ENCODE assay signal across 11 cellular contexts in the genomic region with DNA sequence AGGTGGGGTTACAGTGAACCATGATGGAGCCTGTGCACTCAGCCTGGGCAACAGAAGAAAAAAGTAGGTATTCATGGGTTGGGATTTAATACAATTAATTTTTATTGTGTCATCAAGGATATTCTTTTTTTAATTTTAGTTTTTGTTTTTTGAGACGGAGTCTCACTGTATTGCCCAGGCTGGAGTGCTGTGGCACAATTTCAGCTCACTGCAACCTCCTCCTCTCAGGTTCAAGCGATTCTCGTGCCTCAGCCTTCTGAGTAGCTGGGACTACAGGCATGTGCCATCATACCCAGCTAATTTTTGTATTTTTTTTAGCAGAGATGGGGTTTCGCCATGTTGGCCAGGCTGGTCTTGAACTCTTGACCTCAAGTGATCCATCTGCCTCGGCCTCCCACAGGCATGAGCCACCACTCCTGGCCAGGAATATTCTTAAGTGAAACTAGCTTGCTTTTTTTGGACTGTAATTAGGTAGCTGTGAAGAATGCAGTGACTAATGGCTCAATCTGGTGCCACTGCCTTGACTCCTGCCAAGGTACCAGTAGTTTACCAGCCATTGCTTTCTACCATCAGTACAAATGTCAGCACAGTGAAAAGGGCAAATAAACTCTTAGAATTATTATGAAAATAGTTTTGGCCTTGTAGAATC. TPM values are rescaled to one million over a fixed set of nuclear protein-coding genes. Genes with fewer than 3 reads are reported as not detected.
DNase-seq lines count a peak whose midpoint lies in the region; ATAC-seq, FAIRE-seq and TF ChIP-seq lines count a peak whose summit lies in the region.
"Had no signal": no experiment of that assay in that cellular context is flagged by ENCODE, and none has a peak within 500 bp of the region (broad histone marks: within the 10 kb centered on the region; RNA-seq: fewer than 3 reads in every experiment).

No MANE protein-coding gene starts in this region.

- TF ChIP-seq RAD21 in K562 (CRISPR knock-in tag; conservative IDR thresholded peaks at IDR 0.05 in 1 of 2, IDR thresholded peaks at IDR 0.05 in 1 of 2): no peak

- CTCF ChIA-PET in K562 (lab: Yijun Ruan, JAX; ENCODE audit: low intra/inter-chr PET ratio): no interaction called here
- CTCF ChIA-PET in HEK293T (lab: Yijun Ruan, JAX): no interaction called here

- H3K79me2 ChIP-seq in KMS-11 (ENCODE audit: insufficient read depth, low read depth) (peaks cover 93% of the 10 kb centered on the region), K562 (ENCODE audit: control insufficient read depth, insufficient read depth, low read length) (peaks cover 95% of the 10 kb centered on the region)

- H4K20me1 ChIP-seq in KMS-11 (ENCODE audit: insufficient read depth): peaks cover 7% of the 10 kb centered on the region; the same call in 1 of the 2 replicates
- H4K20me1 ChIP-seq in K562 (replicated peaks; ENCODE audit: control insufficient read depth, insufficient read depth, low read length): no peaks in the 10 kb centered on the region; the same call in 1 of the 2 replicates

- TF ChIP-seq CTCF in AG10803 (conservative IDR thresholded peaks at IDR 0.05; ENCODE audit: low read length) (no peak), KMS-11 (conservative IDR thresholded peaks at IDR 0.05; ENCODE audit: low read depth, low read length) (no peak), K562 (IDR thresholded peaks at IDR 0.05 in 2 of 3, conservative IDR thresholded peaks at IDR 0.05 in 1 of 3; ENCODE audit: insufficient read depth in 2 of 3, low read depth in 1 of 3, low read length in 3 of 3) (no peak), testis (IDR thresholded peaks at IDR 0.05) (no peak)

- H3K9me3 ChIP-seq in K562 (replicated peaks; ENCODE audit: control insufficient read depth, insufficient read depth, low read depth, low read length): no peaks in the 10 kb centered on the region
- H3K9me3 ChIP-seq in testis: no peaks in the 10 kb centered on the region

- POLR2A ChIA-PET in K562 (lab: Yijun Ruan, JAX) (interaction anchor here (0.9 to 2.7 kb wide), 4 partner anchors 8 to 35 kb away, joined by 3 to 14 read pairs (median 3); no protein-coding TSS in a partner anchor), HEK293T (lab: Yijun Ruan, JAX) (interaction anchor here (1.4 kb wide), 1 partner anchor 79 kb away, joined by 5 read pairs; the partner anchor contains the start of gene APPBP2)

- no peak for TF ChIP-seq EP300 in K562 (IDR thresholded peaks at IDR 0.05; ENCODE audit: low read length)

- no peaks in the 10 kb centered on the region for H3K9me1 ChIP-seq in K562 (ENCODE audit: control insufficient read depth, insufficient read depth, low read length)

- H3K27ac ChIP-seq in KMS-11 (no peak overlapping the region; the same call in 1 of the 2 replicates), K562 (ENCODE audit: extremely low read depth, low read depth, low read length) (no peak overlapping the region), testis (peak overlapping the region in 1 of 2 donors; percentile 9)

- H3K4me2 ChIP-seq in KMS-11 (peak overlapping the region; percentile 19; the same call in 1 of the 2 replicates), K562 (ENCODE audit: insufficient read depth, low read length) (no peak overlapping the region)

- peaks cover 35% of the 10 kb centered on the region for H3K4me1 ChIP-seq in KMS-11 (ENCODE audit: low read depth, poor library complexity, severe bottlenecking)
- H3K4me1 ChIP-seq in K562 (replicated peaks in 1 of 2; ENCODE audit: control insufficient read depth in 2 of 2, insufficient read depth in 2 of 2, low read length in 2 of 2): peaks cover 0 to 14% of the 10 kb centered on the region in 2 experiments; a peak in 3 of 5 replicates
- peaks cover 14% of the 10 kb centered on the region for H3K4me1 ChIP-seq in testis

- H2AFZ ChIP-seq in KMS-11 (ENCODE audit: low read depth): no peak overlapping the region
- no peak overlapping the region for H2AFZ ChIP-seq in K562 (ENCODE audit: low read depth, low read length)

- intact Hi-C loops in K562 (cut with micrococcal nuclease): loop anchor here (5.0 kb wide), 3 partner anchors 32 to 213 kb away; partner anchors contain the start of genes APPBP2 and USP32
- intact Hi-C loops in testis (cut with DNase I; ENCODE audit: low total_unique reads): no loop called here

- H3K9ac ChIP-seq in KMS-11: no peak overlapping the region
- no peak overlapping the region for H3K9ac ChIP-seq in K562 (ENCODE audit: insufficient read depth in 1 of 2, low read depth in 2 of 2, low read length in 2 of 2)

- no peak for TF ChIP-seq POLR2A in K562 (conservative IDR thresholded peaks at IDR 0.05)
- TF ChIP-seq POLR2A in testis (IDR thresholded peaks at IDR 0.05): no peak

- FAIRE-seq in K562 (lab: Jason Lieb, UNC): no peak

- H3K27me3 ChIP-seq in KMS-11 (ENCODE audit: insufficient read depth, low read depth): no peaks in the 10 kb centered on the region
- H3K27me3 ChIP-seq in K562 (ENCODE audit: control insufficient read depth in 2 of 2, insufficient read depth in 2 of 2, low read length in 2 of 2): no peaks in the 10 kb centered on the region
- H3K27me3 ChIP-seq in testis: no peaks in the 10 kb centered on the region

- H3K36me3 ChIP-seq in KMS-11 (ENCODE audit: insufficient read depth): no peaks in the 10 kb centered on the region
- no peaks in the 10 kb centered on the region; the same call in 2 of the 3 replicates for H3K36me3 ChIP-seq in K562 (ENCODE audit: control insufficient read depth, insufficient read depth, low read length)
- H3K36me3 ChIP-seq in testis (ENCODE audit: low read depth, missing control alignments): no peaks in the 10 kb centered on the region

- 74% methylated on average over 5 of the region's 5 CpGs for WGBS in K562 (ENCODE audit: insufficient coverage, low coverage, missing lambda C conversion rate)
- 71 to 78% methylated on average over 5 of the region's 5 CpGs for WGBS in testis, 2 donors

- H3K4me3 ChIP-seq in AG10803 (ENCODE audit: low read length) (no peak overlapping the region), KMS-11 (IDR thresholded peaks at IDR 0.05; ENCODE audit: insufficient read depth, low read depth, low read length) (no peak overlapping the region), K562 (no peak overlapping the region), testis (no peak overlapping the region)

- BruUV-seq in K562 (replicated peaks; lab: Mats Ljungman, UMichigan): no TSS peak

- ATAC-seq in K562 (no peak), HG03342 (IDR thresholded peaks at IDR 0.05; ENCODE audit: unreplicated experiment) (no peak)
- ATAC-seq: activated T-helper 17 cell treated with anti-CD3 and anti-CD28 coated beads, Interleukin-2, amount 50 U/mL, for 72 hours; T-helper 17 cell had no signal

- in situ Hi-C loops in K562 (cut with MboI): no loop called here

- peak; percentile 86 for DNase-seq in AG10803 (ENCODE audit: low read depth)
- DNase-seq in K562 (ENCODE audit: extremely low read depth in 1 of 4, low spot score in 3 of 4): no peak
- peak; percentile 7 to 64 for DNase-seq in lung microvascular endothelial cell (ENCODE audit: low read depth in 2 of 2)
- DNase-seq in testis: no peak
- DNase-seq in SKM-1 treated with dmso at 0.1 percent for 144 hours (lab: John Stamatoyannopoulos, UW; ENCODE audit: unreplicated experiment): no peak
- no peak for DNase-seq in HEK293T (ENCODE audit: extremely low spot score)
- DNase-seq: NCI-H187 treated with DMSO at 0.1 percent for 48 hours, T-helper 17 cell had no signal

TF ChIP-seq in K562, 482 proteins besides CTCF, POLR2A, EP300 and RAD21 (continues in another document):
- TF ChIP-seq PURB (CRISPR knock-in tag; IDR thresholded peaks at IDR 0.05; ENCODE audit: low read depth): no peak

TF ChIP-seq in HEK293T, 16 proteins besides CTCF, POLR2A, EP300 and RAD21:
- no peak for TF ChIP-seq TARDBP (IDR thresholded peaks at IDR 0.05)
- no peak for TF ChIP-seq BHLHE40 (IDR thresholded peaks at IDR 0.05; ENCODE audit: borderline replicate concordance)
- TF ChIP-seq FOXM1 (IDR thresholded peaks at IDR 0.05; ENCODE audit: borderline replicate concordance): no peak
- no peak for TF ChIP-seq SUZ12 (IDR thresholded peaks at IDR 0.05)
- TF ChIP-seq LEF1 (IDR thresholded peaks at IDR 0.05; ENCODE audit: borderline replicate concordance): no peak
- no peak for TF ChIP-seq L3MBTL2 (conservative IDR thresholded peaks at IDR 0.05)
- TF ChIP-seq FOXA1 (IDR thresholded peaks at IDR 0.05): no peak
- no peak for TF ChIP-seq ARNT (IDR thresholded peaks at IDR 0.05)
- TF ChIP-seq ZNF384 (IDR thresholded peaks at IDR 0.05): no peak
- TF ChIP-seq FOXK2 (IDR thresholded peaks at IDR 0.05): no peak
- TF ChIP-seq CTBP1 (IDR thresholded peaks at IDR 0.05; ENCODE audit: borderline replicate concordance): no peak

RNA-seq across cellular contexts. Expression of gene PPM1D, which starts 4.8 kb away (rescaled TPM):
- total RNA-seq in K562 (2011; cell fraction: chromatin; rRNA removed; ENCODE audit: low replicate concordance): 6.7 and 7.6 TPM in 2 replicates
- 3.9 and 4.3 TPM in 2 replicates for total RNA-seq in K562 (2011; cell fraction: nucleolus; rRNA removed)
- 4.7 and 5.0 TPM in 2 replicates for total RNA-seq in K562 (2011; cell fraction: nucleoplasm; rRNA removed)
- total RNA-seq in K562 (2014; rRNA removed): 7.4 and 9.0 TPM in 2 replicates
- 12.6 and 14.6 TPM in 2 replicates for total RNA-seq in K562 (2014; rRNA removed; fragmentation: Illumina TruSeq; extraction: Trizol)
- 11.9 and 13.0 TPM in 2 replicates for total RNA-seq in K562 (2015; rRNA removed; fragmentation: Illumina TruSeq; extraction: Trizol)
- 17.6 and 19.0 TPM in 2 replicates for total RNA-seq in K562 (2021)
- polyA plus RNA-seq in K562 (2011; rRNA removed): 5.7 and 7.0 TPM in 2 replicates
- polyA plus RNA-seq in K562 (2011; cell fraction: cytosol; rRNA removed): 4.3 and 5.6 TPM in 2 replicates
- 3.7 and 3.9 TPM in 2 replicates for polyA plus RNA-seq in K562 (2011; cell fraction: nucleus; rRNA removed)
- polyA plus RNA-seq in K562 (2012): 6.6 and 7.9 TPM in 2 replicates
- polyA plus RNA-seq in K562 (2014; fragmentation: Illumina TruSeq; extraction: Trizol): 10.6 and 14.0 TPM in 2 replicates
- 1 to 10 TPM; 2.1 to 2.7 TPM for polyA plus RNA-seq in K562 (2014; fragmentation: Nextera tagmentation; extraction: Ambion mirVana)
- 6.2 and 7.8 TPM in 2 replicates for polyA plus RNA-seq in K562 (2014; rRNA removed)
- polyA minus RNA-seq in K562 (2011; rRNA and poly(A)+ RNA removed): 14.7 and 16.9 TPM in 2 replicates
- polyA minus RNA-seq in K562 (2011; cell fraction: cytosol; rRNA and poly(A)+ RNA removed): 4.9 and 5.4 TPM in 2 replicates
- polyA minus RNA-seq in K562 (2011; cell fraction: nucleus; rRNA and poly(A)+ RNA removed): 3.5 and 5.7 TPM in 2 replicates
- 15.0 and 24.2 TPM in 2 replicates for total RNA-seq in lung microvascular endothelial cell
- total RNA-seq in testis: 10 to 100 TPM; 31.5 to 34.9 TPM
- polyA plus RNA-seq in testis (ENCODE audit: insufficient read depth, low read depth, low replicate concordance): 40.7 TPM

Comparison
In these comparisons a context has a peak if more than half of its experiments do, and no peak if none do; other contexts are left out.
1. DNase-seq: peak in AG10803 (single experiment) and lung microvascular endothelial cell (2 of 2); none in K562 (0 of 4), testis (single experiment), SKM-1 treated with dmso at 0.1 percent for 144 hours (single experiment) and HEK293T (single experiment).